Comparison of ENCODE assay signal across 16 cellular contexts in genomic region chr4:76634239-76634638, GRCh38.
DNase-seq lines count a peak whose midpoint lies in the region; ATAC-seq, FAIRE-seq and TF ChIP-seq lines count a peak whose summit lies in the region.
"Had no signal": no experiment of that assay in that cellular context is flagged by ENCODE, and none has a peak within 500 bp of the region (broad histone marks: within the 10 kb centered on the region; RNA-seq: fewer than 3 reads in every experiment).

No MANE protein-coding gene starts in this region.

- intact Hi-C loops in right cardiac atrium (cut with DNase I): no loop called here
- intact Hi-C loops in Caco-2 (cut with micrococcal nuclease; ENCODE audit: unreplicated experiment): no loop called here

- H2BK15ac ChIP-seq in mesendoderm (replicated peaks; ENCODE audit: low read depth): no peak overlapping the region

- H3K36me3 ChIP-seq in mesendoderm (ENCODE audit: control insufficient read depth, insufficient read depth, low read length) (no peaks in the 10 kb centered on the region), Caco-2 (ENCODE audit: control insufficient read depth, insufficient read depth, low read length) (peaks cover 1% of the 10 kb centered on the region; the same call in 1 of the 2 replicates)
- H3K36me3 ChIP-seq: neural progenitor cell, vagina had no signal

- no peaks in the 10 kb centered on the region for H3K79me1 ChIP-seq in mesendoderm (ENCODE audit: low read length)

- H3K4me3 ChIP-seq in mesendoderm (ENCODE audit: low read length) (no peak overlapping the region), right cardiac atrium (ENCODE audit: low read length) (no peak overlapping the region), Caco-2 (ENCODE audit: low read depth, low read length) (no peak overlapping the region)
- H3K4me3 ChIP-seq: neural progenitor cell, vagina had no signal

- H3K18ac ChIP-seq in mesendoderm (ENCODE audit: low read length): no peak overlapping the region

- DNase-seq in AG20443 (ENCODE audit: low spot score) (peak; percentile 78), NCI-H69 (lab: John Stamatoyannopoulos, UW) (peak; percentile 12), mesendoderm (peak; percentile 27), GM19240 (ENCODE audit: insufficient read length, low spot score) (no peak), right cardiac atrium (no peak), Caco-2 (no peak)
- DNase-seq: activated T-cell treated with anti-CD3 and anti-CD28 coated beads, Interleukin-2, amount 50 U/mL, for 48 hours; CD4-positive, CD25-positive, alpha-beta regulatory T cell; foreskin melanocyte; NCI-H446 treated with DMSO at 0.1 percent for 48 hours; SHP77; stimulated activated CD4-positive, alpha-beta T cell treated with anti-CD3 and anti-CD28 coated beads, Interleukin-12 subunit alpha, Interleukin-12 subunit beta, amount 100 ng/mL, for 4 hours had no signal

- no peak overlapping the region for H3K4me2 ChIP-seq in mesendoderm (ENCODE audit: low read length)
- H3K4me2 ChIP-seq: neural progenitor cell had no signal

- TF ChIP-seq CTCF in Caco-2 (IDR thresholded peaks at IDR 0.05; ENCODE audit: insufficient read depth in 1 of 2, low read depth in 1 of 2, low read length in 1 of 2, severe bottlenecking in 1 of 2, unreplicated experiment in 1 of 2): no peak

- CTCF ChIA-PET in Caco-2 (lab: Charles Lee): no interaction called here

- no TSS peak for BruUV-seq in Caco-2 (replicated peaks; lab: Mats Ljungman, UMichigan)

- H2AK5ac ChIP-seq in mesendoderm (ENCODE audit: low read length): no peak overlapping the region

- no peak overlapping the region for H3K9ac ChIP-seq in mesendoderm (ENCODE audit: low read length)
- H3K9ac ChIP-seq: neural progenitor cell had no signal

- H3K9me3 Mint-ChIP-seq in Caco-2 (ENCODE audit: unreplicated experiment): no peaks in the 10 kb centered on the region
- H3K9me3 Mint-ChIP-seq: neural progenitor cell had no signal

- H3K27me3 Mint-ChIP-seq in Caco-2 (ENCODE audit: insufficient read depth, unreplicated experiment): no peaks in the 10 kb centered on the region

- H2BK120ac ChIP-seq in mesendoderm (ENCODE audit: low read depth, low read length): no peak overlapping the region

- H3K9me3 ChIP-seq in right cardiac atrium (ENCODE audit: control insufficient read depth, low read length) (no peaks in the 10 kb centered on the region), Caco-2 (no peaks in the 10 kb centered on the region)
- H3K9me3 ChIP-seq: vagina had no signal

- POLR2A ChIA-PET in Caco-2 (lab: Charles Lee): no interaction called here

- ATAC-seq in right cardiac atrium: no peak
- ATAC-seq in GM21515 (IDR thresholded peaks at IDR 0.05; ENCODE audit: unreplicated experiment): no peak

- H3K27me3 ChIP-seq in mesendoderm (ENCODE audit: insufficient read depth, low read length, poor library complexity) (no peaks in the 10 kb centered on the region), right cardiac atrium (ENCODE audit: control insufficient read depth, insufficient read depth) (no peaks in the 10 kb centered on the region), Caco-2 (replicated peaks; ENCODE audit: control insufficient read depth, insufficient read depth, low read length) (no peaks in the 10 kb centered on the region)
- H3K27me3 ChIP-seq: neural progenitor cell, vagina had no signal

- H3K79me2 ChIP-seq in mesendoderm (ENCODE audit: control insufficient read depth, insufficient read depth, low read length): no peaks in the 10 kb centered on the region

- H3K4me1 ChIP-seq in mesendoderm (ENCODE audit: control insufficient read depth, low read depth, low read length) (peaks cover 5% of the 10 kb centered on the region), right cardiac atrium (ENCODE audit: control insufficient read depth, insufficient read depth, low read length) (no peaks in the 10 kb centered on the region), Caco-2 (no peaks in the 10 kb centered on the region; the same call in 1 of the 2 replicates)
- H3K4me1 ChIP-seq: vagina had no signal

- H3K56ac ChIP-seq in mesendoderm (ENCODE audit: low read length): no peak overlapping the region

- no peak overlapping the region for H4K5ac ChIP-seq in mesendoderm (ENCODE audit: low read length)

- no peak overlapping the region for H3K4me3 Mint-ChIP-seq in Caco-2 (ENCODE audit: unreplicated experiment)
- H3K4me3 Mint-ChIP-seq: CD4-positive, CD25-positive, alpha-beta regulatory T cell; neural progenitor cell had no signal

- WGBS in mesendoderm (ENCODE audit: extremely low coverage, insufficient coverage, low lambda C conversion rate): no CpG with 5 or more reads among the region's 3 CpGs
- WGBS in right cardiac atrium: 31% methylated on average over 3 of the region's 3 CpGs

- no peak overlapping the region for H4K8ac ChIP-seq in mesendoderm (ENCODE audit: low read depth, low read length)

- no peak overlapping the region for H3K27ac Mint-ChIP-seq in Caco-2 (ENCODE audit: unreplicated experiment)
- H3K27ac Mint-ChIP-seq: CD4-positive, CD25-positive, alpha-beta regulatory T cell; neural progenitor cell had no signal

- H3K36me3 Mint-ChIP-seq in Caco-2 (ENCODE audit: insufficient read depth, unreplicated experiment): peaks cover 10% of the 10 kb centered on the region
- H3K36me3 Mint-ChIP-seq: CD4-positive, CD25-positive, alpha-beta regulatory T cell had no signal

- no peak overlapping the region for H3K4ac ChIP-seq in mesendoderm (ENCODE audit: low read depth, low read length)

- no peak overlapping the region for H3K23ac ChIP-seq in mesendoderm (ENCODE audit: low read length)

- H3K27ac ChIP-seq in mesendoderm (ENCODE audit: low read depth, low read length): no peak overlapping the region
- no peak overlapping the region for H3K27ac ChIP-seq in right cardiac atrium (ENCODE audit: low read length)
- H3K27ac ChIP-seq: neural progenitor cell, vagina had no signal

- FAIRE-seq in endometrium (lab: Jason Lieb, UNC): peak; percentile 62

- no peak overlapping the region for H2BK5ac ChIP-seq in mesendoderm (ENCODE audit: low read length)

- no peaks in the 10 kb centered on the region for H3K4me1 Mint-ChIP-seq in Caco-2 (ENCODE audit: low read depth, unreplicated experiment)
- H3K4me1 Mint-ChIP-seq: CD4-positive, CD25-positive, alpha-beta regulatory T cell had no signal

Comparison
In these comparisons a context has a peak if more than half of its experiments do, and no peak if none do; other contexts are left out.
1. DNase-seq: peak in AG20443 (single experiment), NCI-H69 (single experiment) and mesendoderm (single experiment); none in GM19240 (single experiment), right cardiac atrium (0 of 3) and Caco-2 (0 of 2).